Comparison of ENCODE assay signal across 14 cellular contexts in genomic region chr13:36829753-36830152, GRCh38. TPM values are rescaled to one million over a fixed set of nuclear protein-coding genes. Genes with fewer than 3 reads are reported as not detected.
A peak's percentile ranks its signal among the peaks of the same experiment; 100 is the strongest.
DNase-seq lines count a peak whose midpoint lies in the region; ATAC-seq and TF ChIP-seq lines count a peak whose summit lies in the region.
"Had no signal": no experiment of that assay in that cellular context is flagged by ENCODE, and none has a peak within 500 bp of the region (broad histone marks: within the 10 kb centered on the region; RNA-seq: fewer than 3 reads in every experiment).

No MANE protein-coding gene starts in this region.

- no peaks in the 10 kb centered on the region for H3K27me3 ChIP-seq in right atrium auricular region

- no peak for DNase-seq in activated naive CD4-positive, alpha-beta T cell (lab: John Stamatoyannopoulos, UW)
- DNase-seq in OCI-M1 (lab: John Stamatoyannopoulos, UW) (peak; percentile 36), cerebellar cortex (ENCODE audit: low spot score) (peak; percentile 19), DMS114 treated with DMSO at 0.1 percent for 48 hours (lab: John Stamatoyannopoulos, UW; ENCODE audit: unreplicated experiment) (no peak), right atrium auricular region (ENCODE audit: low spot score) (no peak)
- DNase-seq: CD8-positive, alpha-beta memory T cell; DMS79 treated with DMSO at 0.1 percent for 48 hours; GF-D8 had no signal

- H3K4me1 Mint-ChIP-seq in activated naive CD4-positive, alpha-beta T cell treated with anti-CD3 and anti-CD28 coated beads, Interleukin-2, amount 50 U/mL, for 24 hours, result peaks cover 5% of the 10 kb centered on the region
- H3K4me1 Mint-ChIP-seq: CD14-positive monocyte had no signal

- no peak overlapping the region for H3K27ac ChIP-seq in right atrium auricular region
- H3K27ac ChIP-seq: A549 had no signal

- no peak overlapping the region for H3K4me3 Mint-ChIP-seq in activated naive CD4-positive, alpha-beta T cell treated with anti-CD3 and anti-CD28 coated beads, Interleukin-2, amount 50 U/mL, for 24 hours
- H3K4me3 Mint-ChIP-seq: CD14-positive monocyte; CD8-positive, alpha-beta memory T cell had no signal

- TF ChIP-seq CTCF in right atrium auricular region (IDR thresholded peaks at IDR 0.05), result no peak

- H3K4me3 ChIP-seq in right atrium auricular region, result no peak overlapping the region
- H3K4me3 ChIP-seq: A549, HAP-1 had no signal

- ATAC-seq in HG02763 (IDR thresholded peaks at IDR 0.05; ENCODE audit: unreplicated experiment), result no peak
- ATAC-seq: A549, HepG2 had no signal

- H3K36me3 Mint-ChIP-seq in activated naive CD4-positive, alpha-beta T cell treated with anti-CD3 and anti-CD28 coated beads, Interleukin-2, amount 50 U/mL, for 24 hours, result peaks cover 5% of the 10 kb centered on the region

- H3K27ac Mint-ChIP-seq in activated naive CD4-positive, alpha-beta T cell treated with anti-CD3 and anti-CD28 coated beads, Interleukin-2, amount 50 U/mL, for 24 hours, result peak overlapping the region; percentile 35

- H3K4me1 ChIP-seq in right atrium auricular region, result peaks cover 0 to under 1% of the 10 kb centered on the region in 2 donors
- H3K4me1 ChIP-seq: A549, HAP-1 had no signal

- no peaks in the 10 kb centered on the region for H3K9me3 ChIP-seq in right atrium auricular region
- H3K9me3 ChIP-seq: A549, HAP-1 had no signal

- H3K9me3 Mint-ChIP-seq in activated naive CD4-positive, alpha-beta T cell treated with anti-CD3 and anti-CD28 coated beads, Interleukin-2, amount 50 U/mL, for 24 hours, result no peaks in the 10 kb centered on the region
- H3K9me3 Mint-ChIP-seq: CD14-positive monocyte; CD8-positive, alpha-beta memory T cell had no signal

- no peaks in the 10 kb centered on the region for H3K27me3 Mint-ChIP-seq in activated naive CD4-positive, alpha-beta T cell treated with anti-CD3 and anti-CD28 coated beads, Interleukin-2, amount 50 U/mL, for 24 hours
- H3K27me3 Mint-ChIP-seq: CD8-positive, alpha-beta memory T cell had no signal

- H3K36me3 ChIP-seq in right atrium auricular region, result no peaks in the 10 kb centered on the region

RNA-seq across cellular contexts. Expression of gene RFXAP, which starts 10.7 kb away (rescaled TPM):
- 1 to 10 TPM; 1.7 to 2.2 TPM for total RNA-seq in right atrium auricular region

Comparison
In these comparisons a context has a peak if more than half of its experiments do, and no peak if none do; other contexts are left out.
1. DNase-seq: peak in OCI-M1 (single experiment) and cerebellar cortex (single experiment); none in activated naive CD4-positive, alpha-beta T cell (0 of 4), DMS114 treated with DMSO at 0.1 percent for 48 hours (single experiment) and right atrium auricular region (single experiment).